Comparison of ENCODE assay signal across 27 cellular contexts in the genomic region with DNA sequence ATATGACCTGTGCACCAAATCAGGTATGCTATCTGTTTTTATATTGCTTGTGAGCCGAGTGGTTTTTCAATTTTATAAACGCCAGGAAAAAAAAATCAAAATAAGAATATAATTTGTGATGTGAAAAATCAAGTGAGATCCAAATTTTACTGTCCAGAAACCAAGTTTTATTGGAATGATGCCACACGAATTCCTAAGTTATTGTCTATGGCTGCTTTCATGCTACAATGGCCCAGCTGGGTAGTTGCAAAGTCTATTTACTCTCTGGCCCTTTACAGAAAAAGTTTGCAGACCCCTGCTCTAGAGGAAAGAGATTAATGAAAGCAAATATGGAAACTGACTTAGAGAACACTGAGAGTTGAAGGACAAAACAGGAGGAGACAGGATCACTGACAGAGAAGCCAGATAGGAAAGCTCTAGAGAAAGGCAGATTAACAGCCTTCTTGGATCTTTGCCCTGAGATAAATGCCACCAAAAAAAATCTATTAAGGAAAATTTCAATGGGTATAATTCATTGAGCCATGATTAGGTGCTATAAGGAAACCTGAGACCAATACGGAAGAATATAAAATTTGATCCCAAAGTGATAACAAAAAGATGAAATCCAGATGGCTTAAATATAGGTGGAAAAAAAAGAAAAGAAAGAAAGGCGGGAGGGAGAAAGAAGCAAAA. TPM values are rescaled to one million over a fixed set of nuclear protein-coding genes. Genes with fewer than 3 reads are reported as not detected.
DNase-seq lines count a peak whose midpoint lies in the region; ATAC-seq and TF ChIP-seq lines count a peak whose summit lies in the region.
"Had no signal": no experiment of that assay in that cellular context is flagged by ENCODE, and none has a peak within 500 bp of the region (broad histone marks: within the 10 kb centered on the region; RNA-seq: fewer than 3 reads in every experiment).

No MANE protein-coding gene starts in this region.

- POLR2A ChIA-PET in SK-N-SH (lab: Yijun Ruan, JAX) = no interaction called here
- POLR2A ChIA-PET in HEK293T (lab: Yijun Ruan, JAX) = no interaction called here

- H3K27ac ChIP-seq in SK-N-SH (ENCODE audit: low read depth in 2 of 2, low read length in 1 of 2) = peak overlapping the region; percentile 3 to 43; a peak in 2 of 4 replicates
- H3K27ac ChIP-seq: BLaER1 treated with 17β-estradiol and CSF1 and Interleukin-3, amounts not matched to agents 10 nM and 100 nM; PC-9; SJSA1 had no signal

- peak; percentile 24 for DNase-seq in EH (ENCODE audit: low read depth)
- no peak for DNase-seq in SK-N-SH
- peak; percentile 38 for DNase-seq in fibroblast of peridontal ligament (ENCODE audit: extremely low read depth)
- DNase-seq in mucosa of descending colon = no peak
- no peak for DNase-seq in HEK293T (ENCODE audit: extremely low spot score)
- DNase-seq: AML-193; Caco-2; CD4-positive, alpha-beta memory T cell; DMS 273 treated with DMSO at 0.1 percent for 48 hours; DMS79; GF-D8; H7; HFFc6; Karpas-422; NCI-H1092; NCI-H1417 treated with DMSO at 0.1 percent for 48 hours; NCI-H2029; NCI-H446; NCI-H526; PC-9; T-helper 1 cell had no signal

- ATAC-seq in mucosa of descending colon = peak; percentile 52
- no peak for ATAC-seq in HG03196 (IDR thresholded peaks at IDR 0.05; ENCODE audit: unreplicated experiment)
- ATAC-seq in GM21619 (IDR thresholded peaks at IDR 0.05; ENCODE audit: unreplicated experiment) = no peak
- no peak for ATAC-seq in GM21423 (IDR thresholded peaks at IDR 0.05; ENCODE audit: unreplicated experiment)
- ATAC-seq: Right ventricle myocardium inferior had no signal

- H3K4me1 ChIP-seq in SK-N-SH (ENCODE audit: control insufficient read depth in 1 of 2, insufficient read depth in 2 of 2, low read depth in 1 of 2, low read length in 1 of 2) = peaks cover 0 to 7% of the 10 kb centered on the region in 2 experiments; a peak in 2 of 4 replicates
- peaks cover 2% of the 10 kb centered on the region for H3K4me1 ChIP-seq in mucosa of descending colon (ENCODE audit: low read depth)
- H3K4me1 ChIP-seq: Caco-2, SJSA1 had no signal

- CTCF ChIA-PET in SK-N-SH (lab: Yijun Ruan, JAX) = interaction anchor here (2.3 kb wide), 1 partner anchor 29 kb away, joined by 10 read pairs; a partner anchor contains a TSS
- CTCF ChIA-PET in HEK293T (lab: Yijun Ruan, JAX) = no interaction called here

- H4K20me1 ChIP-seq in SK-N-SH (ENCODE audit: insufficient read depth) = no peaks in the 10 kb centered on the region
- H4K20me1 ChIP-seq: BLaER1 treated with 17β-estradiol and CSF1 and Interleukin-3, amounts not matched to agents 10 nM and 100 nM had no signal

- no peak overlapping the region for H2AFZ ChIP-seq in SK-N-SH (ENCODE audit: low read depth)
- H2AFZ ChIP-seq: PC-9 had no signal

- TF ChIP-seq CTCF in SK-N-SH (IDR thresholded peaks at IDR 0.05) (no peak), mucosa of descending colon (IDR thresholded peaks at IDR 0.05) (no peak)

- H3K4me3 ChIP-seq in SK-N-SH (ENCODE audit: low read depth in 2 of 2, low read length in 1 of 2) (no peak overlapping the region), mucosa of descending colon (no peak overlapping the region)
- H3K4me3 ChIP-seq: BLaER1 treated with 17β-estradiol and CSF1 and Interleukin-3, amounts not matched to agents 10 nM and 100 nM; PC-9; SJSA1 had no signal

- no peak for TF ChIP-seq RAD21 in SK-N-SH (IDR thresholded peaks at IDR 0.05; ENCODE audit: low read length)

- no peaks in the 10 kb centered on the region for H3K27me3 ChIP-seq in SK-N-SH (ENCODE audit: insufficient read depth)
- H3K27me3 ChIP-seq: BLaER1 treated with 17β-estradiol and CSF1 and Interleukin-3, amounts not matched to agents 10 nM and 100 nM; SJSA1 had no signal

- H3K9ac ChIP-seq in SK-N-SH = no peak overlapping the region
- H3K9ac ChIP-seq: BLaER1 treated with 17β-estradiol and CSF1 and Interleukin-3, amounts not matched to agents 10 nM and 100 nM had no signal

- 51% methylated on average over 5 of the region's 5 CpGs for WGBS in SK-N-SH (ENCODE audit: low lambda C conversion rate)

- peaks cover 6% of the 10 kb centered on the region for H3K79me2 ChIP-seq in SK-N-SH (ENCODE audit: insufficient read depth)

- H3K36me3 ChIP-seq in SK-N-SH (replicated peaks in 1 of 2; ENCODE audit: control insufficient read depth in 1 of 2, insufficient read depth in 2 of 2, low read length in 1 of 2) = peaks cover 3 to 11% of the 10 kb centered on the region in 2 experiments
- H3K36me3 ChIP-seq in mucosa of descending colon (ENCODE audit: low read depth) = no peaks in the 10 kb centered on the region
- H3K36me3 ChIP-seq: BLaER1 treated with 17β-estradiol and CSF1 and Interleukin-3, amounts not matched to agents 10 nM and 100 nM; SJSA1 had no signal

- no peaks in the 10 kb centered on the region for H3F3A ChIP-seq in SK-N-SH (replicated peaks; ENCODE audit: insufficient read depth)

- intact Hi-C loops in mucosa of descending colon (cut with DNase I, micrococcal nuclease) = no loop called here

- no peak overlapping the region for H3K4me2 ChIP-seq in SK-N-SH
- H3K4me2 ChIP-seq: BLaER1 treated with 17β-estradiol and CSF1 and Interleukin-3, amounts not matched to agents 10 nM and 100 nM; PC-9 had no signal

- H3K9me3 ChIP-seq in SK-N-SH = no peaks in the 10 kb centered on the region
- H3K9me3 ChIP-seq in mucosa of descending colon = no peaks in the 10 kb centered on the region
- H3K9me3 ChIP-seq: BLaER1 treated with 17β-estradiol and CSF1 and Interleukin-3, amounts not matched to agents 10 nM and 100 nM; Caco-2; SJSA1 had no signal

- peak; percentile 7 to 55; a peak in 1 of 4 replicates for TF ChIP-seq EP300 in SK-N-SH (IDR thresholded peaks at IDR 0.05; ENCODE audit: borderline replicate concordance in 1 of 2, low read depth in 1 of 2, low read length in 1 of 2)

- no peaks in the 10 kb centered on the region for H3K9me2 ChIP-seq in SK-N-SH

TF ChIP-seq in SK-N-SH, 30 proteins besides CTCF, POLR2A, EP300 and RAD21 (continues in another document):
- TF ChIP-seq, protein P1, sequence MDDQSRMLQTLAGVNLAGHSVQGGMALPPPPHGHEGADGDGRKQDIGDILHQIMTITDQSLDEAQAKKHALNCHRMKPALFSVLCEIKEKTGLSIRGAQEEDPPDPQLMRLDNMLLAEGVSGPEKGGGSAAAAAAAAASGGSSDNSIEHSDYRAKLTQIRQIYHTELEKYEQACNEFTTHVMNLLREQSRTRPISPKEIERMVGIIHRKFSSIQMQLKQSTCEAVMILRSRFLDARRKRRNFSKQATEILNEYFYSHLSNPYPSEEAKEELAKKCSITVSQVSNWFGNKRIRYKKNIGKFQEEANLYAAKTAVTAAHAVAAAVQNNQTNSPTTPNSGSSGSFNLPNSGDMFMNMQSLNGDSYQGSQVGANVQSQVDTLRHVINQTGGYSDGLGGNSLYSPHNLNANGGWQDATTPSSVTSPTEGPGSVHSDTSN (IDR thresholded peaks at IDR 0.05) = peak; percentile 23; the same call in 1 of the 2 replicates
- TF ChIP-seq RXRA (IDR thresholded peaks at IDR 0.05; ENCODE audit: borderline replicate concordance, low read depth) (no peak), FOXM1 (IDR thresholded peaks at IDR 0.05; ENCODE audit: low read depth) (0 out of 2 replicates have a peak, but pooled peaks have one; percentile 23), EZH2phosphoT487 (IDR thresholded peaks at IDR 0.05; ENCODE audit: borderline replicate concordance, low read depth) (no peak), SMC3 (IDR thresholded peaks at IDR 0.05; ENCODE audit: low read depth, low read length) (no peak), RFX5 (IDR thresholded peaks at IDR 0.05; ENCODE audit: low read length) (no peak), GATA2 (CRISPR knock-in tag; IDR thresholded peaks at IDR 0.05) (no peak), RCOR1 (IDR thresholded peaks at IDR 0.05; ENCODE audit: low read length) (no peak), TCF12 (IDR thresholded peaks at IDR 0.05) (peak; percentile 75), GABPA (IDR thresholded peaks at IDR 0.05; ENCODE audit: low read depth) (no peak)

TF ChIP-seq in HEK293T, 16 proteins besides CTCF, POLR2A, EP300 and RAD21:
- no peak for TF ChIP-seq FOXM1 (IDR thresholded peaks at IDR 0.05; ENCODE audit: borderline replicate concordance)
- no peak for TF ChIP-seq CTBP1 (IDR thresholded peaks at IDR 0.05; ENCODE audit: borderline replicate concordance)
- no peak for TF ChIP-seq NFRKB (IDR thresholded peaks at IDR 0.05)
- TF ChIP-seq FOXA1 (IDR thresholded peaks at IDR 0.05) = no peak
- TF ChIP-seq L3MBTL2 (conservative IDR thresholded peaks at IDR 0.05) = no peak
- no peak for TF ChIP-seq BHLHE40 (IDR thresholded peaks at IDR 0.05; ENCODE audit: borderline replicate concordance)
- no peak for TF ChIP-seq FOXK2 (IDR thresholded peaks at IDR 0.05)
- no peak for TF ChIP-seq SP1 (IDR thresholded peaks at IDR 0.05)
- TF ChIP-seq, protein P2, sequence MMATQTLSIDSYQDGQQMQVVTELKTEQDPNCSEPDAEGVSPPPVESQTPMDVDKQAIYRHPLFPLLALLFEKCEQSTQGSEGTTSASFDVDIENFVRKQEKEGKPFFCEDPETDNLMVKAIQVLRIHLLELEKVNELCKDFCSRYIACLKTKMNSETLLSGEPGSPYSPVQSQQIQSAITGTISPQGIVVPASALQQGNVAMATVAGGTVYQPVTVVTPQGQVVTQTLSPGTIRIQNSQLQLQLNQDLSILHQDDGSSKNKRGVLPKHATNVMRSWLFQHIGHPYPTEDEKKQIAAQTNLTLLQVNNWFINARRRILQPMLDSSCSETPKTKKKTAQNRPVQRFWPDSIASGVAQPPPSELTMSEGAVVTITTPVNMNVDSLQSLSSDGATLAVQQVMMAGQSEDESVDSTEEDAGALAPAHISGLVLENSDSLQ (IDR thresholded peaks at IDR 0.05) = no peak
- TF ChIP-seq ARNT (IDR thresholded peaks at IDR 0.05) = no peak
- no peak for TF ChIP-seq HDGF (IDR thresholded peaks at IDR 0.05; ENCODE audit: borderline replicate concordance)
- TF ChIP-seq TARDBP (IDR thresholded peaks at IDR 0.05) = no peak
- no peak for TF ChIP-seq ELF4 (IDR thresholded peaks at IDR 0.05)
- TF ChIP-seq LEF1 (IDR thresholded peaks at IDR 0.05; ENCODE audit: borderline replicate concordance) = no peak
- TF ChIP-seq SUZ12 (IDR thresholded peaks at IDR 0.05) = no peak
- no peak for TF ChIP-seq ZNF384 (IDR thresholded peaks at IDR 0.05)

RNA-seq across cellular contexts. Expression of a gene that starts 29.8 kb away (rescaled TPM):
- polyA plus RNA-seq in SK-N-SH (2012; rRNA removed) = 134 and 137 TPM in 2 replicates
- 177 and 193 TPM in 2 replicates for polyA plus RNA-seq in SK-N-SH (2012; cell fraction: cytosol; rRNA removed)
- 101 and 180 TPM in 2 replicates for polyA plus RNA-seq in SK-N-SH (2012; cell fraction: nucleus; rRNA removed)
- 10 to 100 TPM; 12.9 to 41.7 (median 31.1) TPM for total RNA-seq in mucosa of descending colon
- total RNA-seq: CD4-positive, alpha-beta memory T cell; Right ventricle myocardium inferior had no signal

Comparison
In these comparisons a context has a peak if more than half of its experiments do, and no peak if none do; other contexts are left out.
1. DNase-seq: peak in EH (single experiment) and fibroblast of peridontal ligament (single experiment); none in SK-N-SH (single experiment), mucosa of descending colon (0 of 3) and HEK293T (single experiment).